1 cellular context compared by ENCODE assay signal in genomic region chr2:43461461-43462073, GRCh38.
TF ChIP-seq lines count a peak whose summit lies in the region.

No MANE protein-coding gene starts in this region.

TF ChIP-seq in GM12878, 131 proteins besides CTCF, POLR2A, EP300 and RAD21 (continued from another document):
- TF ChIP-seq GATAD2B (conservative IDR thresholded peaks at IDR 0.05; ENCODE audit: low read depth) = 0 out of 2 replicates have a peak, but pooled peaks have one; percentile 46
- no peak for TF ChIP-seq CUX1 (IDR thresholded peaks at IDR 0.05; ENCODE audit: insufficient replicate concordance, low read depth, low read length)
- TF ChIP-seq BHLHE40 (IDR thresholded peaks at IDR 0.05; ENCODE audit: borderline replicate concordance in 1 of 2, low read depth in 2 of 2, low read length in 1 of 2) = peak in 1 of 2 experiments; percentile 40; a peak in 1 of 4 replicates
- peak; percentile 74 for TF ChIP-seq EED (IDR thresholded peaks at IDR 0.05; ENCODE audit: low read depth)
- TF ChIP-seq MEF2B (IDR thresholded peaks at IDR 0.05; ENCODE audit: partially characterized antibody, poor library complexity, severe bottlenecking) = peak; percentile 69
- TF ChIP-seq BRCA1 (IDR thresholded peaks at IDR 0.05; ENCODE audit: low read depth, low read length) = no peak
- TF ChIP-seq ZBTB11 (CRISPR knock-in tag; IDR thresholded peaks at IDR 0.05) = no peak
- no peak for TF ChIP-seq HDAC6 (IDR thresholded peaks at IDR 0.05; ENCODE audit: unreplicated experiment)
- no peak for TF ChIP-seq LARP7 (IDR thresholded peaks at IDR 0.05)
- TF ChIP-seq ZSCAN29 (IDR thresholded peaks at IDR 0.05) = 0 out of 2 replicates have a peak, but pooled peaks have one; percentile 34
- TF ChIP-seq RELA (IDR thresholded peaks at IDR 0.05; ENCODE audit: borderline replicate concordance, partially characterized antibody) = no peak
- no peak for TF ChIP-seq SREBF2 (IDR thresholded peaks at IDR 0.05; ENCODE audit: low read length)
- no peak for TF ChIP-seq CBX5 (IDR thresholded peaks at IDR 0.05; ENCODE audit: low read depth)
- no peak for TF ChIP-seq USF2 (IDR thresholded peaks at IDR 0.05; ENCODE audit: borderline replicate concordance, low read depth, low read length)
- TF ChIP-seq MLLT1 (IDR thresholded peaks at IDR 0.05) = peak; percentile 57; the same call in 1 of the 2 replicates
- no peak for TF ChIP-seq ESRRA (IDR thresholded peaks at IDR 0.05; ENCODE audit: low read length)
- no peak for TF ChIP-seq ZNF217 (IDR thresholded peaks at IDR 0.05)
- no peak for TF ChIP-seq HDAC2 (IDR thresholded peaks at IDR 0.05)
- no peak for TF ChIP-seq BMI1 (IDR thresholded peaks at IDR 0.05; ENCODE audit: borderline replicate concordance)
- no peak for TF ChIP-seq SIN3A (IDR thresholded peaks at IDR 0.05; ENCODE audit: low read depth, low read length)
- no peak; the same call in 1 of the 2 replicates for TF ChIP-seq ZBED1 (IDR thresholded peaks at IDR 0.05; ENCODE audit: borderline replicate concordance)
- TF ChIP-seq POU2F2 (IDR thresholded peaks at IDR 0.05; ENCODE audit: borderline replicate concordance, low read depth, low read length) = 0 out of 3 replicates have a peak, but pooled peaks have one; percentile 13
- TF ChIP-seq USF1 (IDR thresholded peaks at IDR 0.05; ENCODE audit: borderline replicate concordance, extremely low read length, insufficient read depth, low read depth, low read length) = no peak
- TF ChIP-seq EZH2 (IDR thresholded peaks at IDR 0.05; ENCODE audit: borderline replicate concordance, control insufficient read depth, low read depth, low read length) = no peak
- TF ChIP-seq RBBP5 (conservative IDR thresholded peaks at IDR 0.05) = no peak
